ENCODE assay signal across 9 cellular contexts in the genomic region with DNA sequence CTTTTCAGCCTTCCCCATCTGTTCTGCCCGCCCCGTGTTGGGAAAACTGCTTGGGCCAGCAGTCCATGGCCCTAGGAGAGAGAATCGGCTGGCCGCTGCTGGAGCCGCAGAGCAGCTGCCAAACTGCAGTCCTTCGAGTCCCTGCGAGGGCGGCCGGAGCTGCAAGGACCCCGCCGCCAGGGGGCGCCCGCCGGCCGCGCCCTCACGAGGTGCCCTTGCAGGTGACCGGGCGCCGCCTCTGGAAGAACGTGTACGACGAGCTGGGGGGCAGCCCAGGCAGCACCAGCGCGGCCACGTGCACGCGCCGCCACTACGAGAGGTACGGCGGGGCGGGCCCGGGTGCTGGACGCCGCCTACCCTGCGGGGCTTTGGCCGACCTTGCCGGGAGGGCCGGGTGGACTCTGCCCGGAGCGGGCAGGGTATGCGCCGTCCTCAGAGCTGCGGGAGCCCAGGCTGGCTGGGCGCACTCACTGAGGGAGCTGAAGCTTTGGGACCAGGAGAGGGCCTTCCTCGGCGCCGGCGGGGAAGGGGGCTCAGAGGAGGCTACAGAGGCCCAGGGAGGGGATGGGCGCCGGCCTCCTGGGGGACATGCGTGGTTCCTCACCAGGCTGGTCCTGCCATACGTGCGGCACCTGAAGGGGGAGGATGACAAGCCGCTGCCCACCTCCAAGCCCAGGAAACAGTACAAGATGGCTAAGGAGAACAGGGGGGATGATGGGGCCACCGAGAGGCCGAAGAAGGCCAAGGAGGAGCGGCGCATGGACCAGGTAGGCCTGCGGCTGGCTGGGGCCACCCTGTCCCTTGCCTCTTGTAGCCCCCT. TPM values are rescaled to one million over a fixed set of nuclear protein-coding genes. Genes with fewer than 3 reads are reported as not detected.
DNase-seq lines count a peak whose midpoint lies in the region; ATAC-seq, FAIRE-seq and TF ChIP-seq lines count a peak whose summit lies in the region.
"Had no signal": no experiment of that assay in that cellular context is flagged by ENCODE, and none has a peak within 500 bp of the region (broad histone marks: within the 10 kb centered on the region; RNA-seq: fewer than 3 reads in every experiment).

No MANE protein-coding gene starts in this region.

- in situ Hi-C loops in HepG2 (cut with HindIII; ENCODE audit: extremely low pct_ligation_motif_present, low pct_unique_long_range_greater_than_20kb): no loop called here

- no TSS peak for BruUV-seq in HepG2 (replicated peaks; lab: Mats Ljungman, UMichigan)

- H3K4me1 Mint-ChIP-seq in stimulated activated naive CD8-positive, alpha-beta T cell treated with anti-CD3 and anti-CD28 coated beads, Interleukin-15, amount 100 ng/mL, for 72 hours: peaks cover 53% of the 10 kb centered on the region

- H3K27ac Mint-ChIP-seq in stimulated activated naive CD8-positive, alpha-beta T cell treated with anti-CD3 and anti-CD28 coated beads, Interleukin-15, amount 100 ng/mL, for 72 hours: no peak overlapping the region

- H3K27me3 Mint-ChIP-seq in stimulated activated naive CD8-positive, alpha-beta T cell treated with anti-CD3 and anti-CD28 coated beads, Interleukin-15, amount 100 ng/mL, for 72 hours: peaks cover 6% of the 10 kb centered on the region

- H3K27me3 ChIP-seq in bronchial epithelial cell (ENCODE audit: control insufficient read depth, insufficient read depth, low read length) (no peaks in the 10 kb centered on the region), HepG2 (ENCODE audit: control insufficient read depth in 1 of 2, insufficient read depth in 2 of 2, low read length in 2 of 2) (no peaks in the 10 kb centered on the region)

- intact Hi-C loops in HepG2 (cut with micrococcal nuclease; ENCODE audit: unreplicated experiment): loop anchor here (1.0 to 5.0 kb wide), 5 partner anchors 52 to 410 kb away; no protein-coding TSS in a partner anchor

- no peaks in the 10 kb centered on the region for H3K9me3 Mint-ChIP-seq in stimulated activated naive CD8-positive, alpha-beta T cell treated with anti-CD3 and anti-CD28 coated beads, Interleukin-15, amount 100 ng/mL, for 72 hours

- CTCF ChIA-PET in A549 (lab: Yijun Ruan, JAX): interaction anchor here (0.5 to 12.0 kb wide), 68 partner anchors 11 to 562 kb away, joined by 3 to 186 read pairs (median 5); a partner anchor contains a TSS
- CTCF ChIA-PET in HepG2 (lab: Yijun Ruan, JAX; ENCODE audit: low intra/inter-chr PET ratio, low total read pairs): interaction anchor here (0.8 to 1.7 kb wide), 5 partner anchors 13 to 410 kb away, joined by 3 to 8 read pairs (median 4); a partner anchor contains a TSS

- peak; percentile 51 to 84 for DNase-seq in A549 (ENCODE audit: low read depth in 1 of 2, low spot score in 1 of 2)
- peak; percentile 95 for DNase-seq in HuH-7 (ENCODE audit: low spot score)
- no peak for DNase-seq in bronchial epithelial cell (ENCODE audit: low read depth)
- DNase-seq in HepG2 (ENCODE audit: low spot score): peak; percentile 88
- no peak for DNase-seq in stimulated activated naive CD8-positive, alpha-beta T cell treated with anti-CD3 and anti-CD28 coated beads, Interleukin-15, amount 100 ng/mL, for 72 hours
- DNase-seq in NCI-H345 treated with DMSO at 0.1 percent for 48 hours (lab: John Stamatoyannopoulos, UW; ENCODE audit: unreplicated experiment): no peak
- DNase-seq in NCI-H524 treated with DMSO at 0.1 percent for 48 hours (lab: John Stamatoyannopoulos, UW): no peak
- DNase-seq: foreskin melanocyte had no signal

- H3K4me3 Mint-ChIP-seq in stimulated activated naive CD8-positive, alpha-beta T cell treated with anti-CD3 and anti-CD28 coated beads, Interleukin-15, amount 100 ng/mL, for 72 hours: no peak overlapping the region

- H4K20me1 ChIP-seq in HepG2 (ENCODE audit: insufficient read depth, low read length): no peaks in the 10 kb centered on the region

- no peak for FAIRE-seq in A549 (lab: Jason Lieb, UNC)
- no peak for FAIRE-seq in bronchial epithelial cell (lab: Jason Lieb, UNC)
- FAIRE-seq in HepG2 (lab: Jason Lieb, UNC): peak; percentile 60

- TF ChIP-seq CTCF in A549 (IDR thresholded peaks at IDR 0.05) (peak; percentile 97), bronchial epithelial cell (IDR thresholded peaks at IDR 0.05; ENCODE audit: insufficient read depth, low read length, severe bottlenecking) (peak; percentile 61), HepG2 (CRISPR knock-in tag; IDR thresholded peaks at IDR 0.05) (peak; percentile 97)

- H3K79me2 ChIP-seq in HepG2 (ENCODE audit: insufficient read depth, low read length): no peaks in the 10 kb centered on the region

- TF ChIP-seq RAD21 in A549 (conservative IDR thresholded peaks at IDR 0.05 in 1 of 2, IDR thresholded peaks at IDR 0.05 in 1 of 2): peak; percentile 81 to 96
- peak; percentile 99 for TF ChIP-seq RAD21 in HepG2 (CRISPR knock-in tag; IDR thresholded peaks at IDR 0.05)

- H3K9me3 ChIP-seq in A549 (no peaks in the 10 kb centered on the region), HepG2 (ENCODE audit: low read length) (no peaks in the 10 kb centered on the region)

- peak overlapping the region; percentile 74 for H3K9ac ChIP-seq in HepG2 (ENCODE audit: insufficient read depth, low read depth, low read length)

- H3K27ac ChIP-seq in A549 (peak overlapping the region; percentile 72 to 88), HepG2 (ENCODE audit: extremely low read length, insufficient read depth, low read length) (peak overlapping the region; percentile 80)

- no peak overlapping the region for H2AFZ ChIP-seq in HepG2 (ENCODE audit: low read length)

- H3K36me3 ChIP-seq in bronchial epithelial cell (ENCODE audit: control insufficient read depth, insufficient read depth, low read length) (peaks cover 3% of the 10 kb centered on the region), HepG2 (replicated peaks in 1 of 2; ENCODE audit: control insufficient read depth in 1 of 2, insufficient read depth in 2 of 2, low read length in 2 of 2) (no peaks in the 10 kb centered on the region; a peak in 1 of 5 replicates)

- POLR2A ChIA-PET in A549 (lab: Yijun Ruan, JAX): interaction anchor here (0.8 to 1.2 kb wide), 3 partner anchors 88 to 308 kb away, joined by 3 to 7 read pairs (median 6); a partner anchor contains a TSS
- POLR2A ChIA-PET in HepG2 (lab: Yijun Ruan, JAX): interaction anchor here (0.5 to 2.2 kb wide), 14 partner anchors 12 to 562 kb away, joined by 3 to 18 read pairs (median 4); a partner anchor contains a TSS

- ATAC-seq in A549 (peak; percentile 77 to 89), HepG2 (peak; percentile 90), GM21619 (IDR thresholded peaks at IDR 0.05; ENCODE audit: unreplicated experiment) (no peak)
- ATAC-seq in stimulated activated naive CD8-positive, alpha-beta T cell treated with anti-CD3 and anti-CD28 coated beads, Interleukin-15, amount 100 ng/mL, for 72 hours: no peak

- WGBS in A549 (ENCODE audit: missing lambda C conversion rate): 38% methylated on average over 32 of the region's 61 CpGs
- 26% methylated on average over 44 of the region's 61 CpGs for WGBS in HepG2 (ENCODE audit: low lambda C conversion rate)

- H3K4me3 ChIP-seq in A549 (peak overlapping the region; percentile 13; the same call in 1 of the 3 replicates), bronchial epithelial cell (ENCODE audit: low read depth, low read length) (no peak overlapping the region), HepG2 (replicated peaks in 1 of 3; ENCODE audit: insufficient read depth in 1 of 3, low read depth in 2 of 3, low read length in 3 of 3) (peak overlapping the region; percentile 45 to 78 (median 66); a peak in 5 of 6 replicates)

- H3K4me2 ChIP-seq in A549 (peak overlapping the region; percentile 64), HepG2 (ENCODE audit: low read depth, low read length) (peak overlapping the region; percentile 89)

- TF ChIP-seq EP300 in A549 (IDR thresholded peaks at IDR 0.05) (no peak), HepG2 (IDR thresholded peaks at IDR 0.05; ENCODE audit: low read depth in 2 of 2, low read length in 2 of 2) (peak; percentile 31 to 38; a peak in 3 of 4 replicates), HepG2 (CRISPR knock-in tag; IDR thresholded peaks at IDR 0.05; ENCODE audit: borderline replicate concordance) (peak; percentile 47; the same call in 1 of the 2 replicates)

- H3K4me1 ChIP-seq in A549: peaks cover 24% of the 10 kb centered on the region
- peaks cover 41% of the 10 kb centered on the region for H3K4me1 ChIP-seq in HepG2 (ENCODE audit: insufficient read depth, low read length)

- TF ChIP-seq POLR2A in A549 (IDR thresholded peaks at IDR 0.05; ENCODE audit: low read length) (no peak), HepG2 (IDR thresholded peaks at IDR 0.05; ENCODE audit: insufficient read depth in 1 of 2, low read depth in 2 of 2, low read length in 2 of 2) (peak in 1 of 2 experiments; percentile 85; a peak in 2 of 4 replicates)

RNA-seq across cellular contexts. Expression of a gene that starts 13.6 kb away (rescaled TPM):
- 1.2 and 1.5 TPM in 2 replicates for polyA plus RNA-seq in A549 (2011; rRNA removed)
- polyA plus RNA-seq in A549 (2012; cell fraction: cytosol; rRNA removed): 3.5 and 4.8 TPM in 2 replicates
- 7.4 and 9.1 TPM in 2 replicates for polyA plus RNA-seq in A549 (2012; cell fraction: nucleus; rRNA removed)
- 4.0 to 4.4 TPM (median 4.2 TPM) in 3 replicates for polyA plus RNA-seq in A549 (2017; fragmentation: RNase III; extraction: RNeasy Plus Mini Kit Qiagen cat#74134 plus additional on column Dnase treatment)
- 0.79 and 1.6 TPM in 2 replicates for polyA minus RNA-seq in A549 (2011; rRNA and poly(A)+ RNA removed)
- 2.9 and 3.7 TPM in 2 replicates for total RNA-seq in bronchial epithelial cell
- total RNA-seq in HepG2 (2016; rRNA removed; fragmentation: Illumina TruSeq; extraction: Trizol): 8.0 and 9.5 TPM in 2 replicates
- 2.9 and 3.5 TPM in 2 replicates for total RNA-seq in HepG2 (2016; cell fraction: cytosol; rRNA removed; fragmentation: Illumina TruSeq; extraction: Trizol; ENCODE audit: low read depth)
- 8.1 and 9.8 TPM in 2 replicates for total RNA-seq in HepG2 (2016; cell fraction: insoluble cytoplasmic fraction; rRNA removed; fragmentation: Illumina TruSeq; extraction: Trizol)
- 6.9 and 8.7 TPM in 2 replicates for total RNA-seq in HepG2 (2016; cell fraction: membrane; rRNA removed; fragmentation: Illumina TruSeq; extraction: Trizol)
- total RNA-seq in HepG2 (2016; cell fraction: nucleus; rRNA removed; fragmentation: Illumina TruSeq; extraction: Trizol): 7.0 and 7.5 TPM in 2 replicates
- 6.0 and 7.4 TPM in 2 replicates for polyA plus RNA-seq in HepG2 (2011; rRNA removed)
- polyA plus RNA-seq in HepG2 (2011; cell fraction: cytosol; rRNA removed): 3.4 and 7.0 TPM in 2 replicates
- polyA plus RNA-seq in HepG2 (2011; cell fraction: nucleus; rRNA removed): 11.9 and 13.3 TPM in 2 replicates
- polyA plus RNA-seq in HepG2 (2012): 4.7 and 5.3 TPM in 2 replicates
- polyA plus RNA-seq in HepG2 (2016; cell fraction: cytosol; fragmentation: Illumina TruSeq; extraction: Trizol; ENCODE audit: low read depth): 3.1 and 4.1 TPM in 2 replicates
- 9.9 and 12.2 TPM in 2 replicates for polyA plus RNA-seq in HepG2 (2016; cell fraction: insoluble cytoplasmic fraction; fragmentation: Illumina TruSeq; extraction: Trizol; ENCODE audit: low read depth)
- 6.1 and 8.5 TPM in 2 replicates for polyA plus RNA-seq in HepG2 (2016; cell fraction: membrane; fragmentation: Illumina TruSeq; extraction: Trizol; ENCODE audit: low read depth)
- 12.7 and 13.7 TPM in 2 replicates for polyA plus RNA-seq in HepG2 (2016; cell fraction: nucleus; fragmentation: Illumina TruSeq; extraction: Trizol; ENCODE audit: insufficient read depth, low read depth)
- 1.4 and 6.4 TPM in 2 replicates for polyA minus RNA-seq in HepG2 (2011; rRNA and poly(A)+ RNA removed; ENCODE audit: low replicate concordance)
- polyA minus RNA-seq in HepG2 (2011; cell fraction: cytosol; rRNA and poly(A)+ RNA removed): 3.0 and 4.0 TPM in 2 replicates
- polyA minus RNA-seq in HepG2 (2011; cell fraction: nucleus; rRNA and poly(A)+ RNA removed): 3.2 and 4.2 TPM in 2 replicates

RNA-seq across cellular contexts. Expression of a gene that starts 45.0 kb away (rescaled TPM):
- polyA plus RNA-seq in A549 (2011; rRNA removed) (0.20 and 0.28 TPM in 2 replicates), A549 (2017; fragmentation: RNase III; extraction: RNeasy Plus Mini Kit Qiagen cat#74134 plus additional on column Dnase treatment) (0.44 to 0.60 TPM (median 0.51 TPM) in 3 replicates), HepG2 (2011; rRNA removed) (0.16 and 0.48 TPM in 2 replicates)
- 0.81 and 1.4 TPM in 2 replicates for polyA plus RNA-seq in A549 (2012; cell fraction: cytosol; rRNA removed)
- 1.2 and 2.5 TPM in 2 replicates for polyA plus RNA-seq in A549 (2012; cell fraction: nucleus; rRNA removed)
- polyA minus RNA-seq in A549 (2011; rRNA and poly(A)+ RNA removed): 0.17 TPM in 1 of 2 replicates, not detected in the other
- total RNA-seq in bronchial epithelial cell (not detected in 2 replicates), HepG2 (2016; rRNA removed; fragmentation: Illumina TruSeq; extraction: Trizol) (0.74 and 1.2 TPM in 2 replicates)
- total RNA-seq in HepG2 (2016; cell fraction: cytosol; rRNA removed; fragmentation: Illumina TruSeq; extraction: Trizol; ENCODE audit: low read depth): 0.20 and 0.53 TPM in 2 replicates
- 0.73 and 1.4 TPM in 2 replicates for total RNA-seq in HepG2 (2016; cell fraction: insoluble cytoplasmic fraction; rRNA removed; fragmentation: Illumina TruSeq; extraction: Trizol)
- total RNA-seq in HepG2 (2016; cell fraction: membrane; rRNA removed; fragmentation: Illumina TruSeq; extraction: Trizol): 0.34 and 0.48 TPM in 2 replicates
- 0.62 and 0.63 TPM in 2 replicates for total RNA-seq in HepG2 (2016; cell fraction: nucleus; rRNA removed; fragmentation: Illumina TruSeq; extraction: Trizol)
- 0.41 and 0.48 TPM in 2 replicates for polyA plus RNA-seq in HepG2 (2011; cell fraction: cytosol; rRNA removed)
- 0.37 and 0.74 TPM in 2 replicates for polyA plus RNA-seq in HepG2 (2011; cell fraction: nucleus; rRNA removed)
- polyA plus RNA-seq in HepG2 (2012): 0.28 TPM in 1 of 2 replicates, not detected in the other
- 0.16 and 0.27 TPM in 2 replicates for polyA plus RNA-seq in HepG2 (2016; cell fraction: cytosol; fragmentation: Illumina TruSeq; extraction: Trizol; ENCODE audit: low read depth)
- 0.81 and 0.88 TPM in 2 replicates for polyA plus RNA-seq in HepG2 (2016; cell fraction: insoluble cytoplasmic fraction; fragmentation: Illumina TruSeq; extraction: Trizol; ENCODE audit: low read depth)
- 0.49 and 0.50 TPM in 2 replicates for polyA plus RNA-seq in HepG2 (2016; cell fraction: membrane; fragmentation: Illumina TruSeq; extraction: Trizol; ENCODE audit: low read depth)
- polyA plus RNA-seq in HepG2 (2016; cell fraction: nucleus; fragmentation: Illumina TruSeq; extraction: Trizol; ENCODE audit: insufficient read depth, low read depth): 1.3 and 1.5 TPM in 2 replicates
- polyA minus RNA-seq in HepG2 (2011; rRNA and poly(A)+ RNA removed; ENCODE audit: low replicate concordance): not detected in 2 replicates
- polyA minus RNA-seq in HepG2 (2011; cell fraction: cytosol; rRNA and poly(A)+ RNA removed): not detected in 2 replicates
- not detected in 2 replicates for polyA minus RNA-seq in HepG2 (2011; cell fraction: nucleus; rRNA and poly(A)+ RNA removed)

Comparison
In these comparisons a context has a peak if more than half of its experiments do, and no peak if none do; other contexts are left out.
1. ATAC-seq: peak in A549 (2 of 2) and HepG2 (single experiment); none in stimulated activated naive CD8-positive, alpha-beta T cell treated with anti-CD3 and anti-CD28 coated beads, Interleukin-15, amount 100 ng/mL, for 72 hours (single experiment) and GM21619 (single experiment).
2. DNase-seq: peak in A549 (2 of 2), HuH-7 (single experiment) and HepG2 (single experiment); none in bronchial epithelial cell (single experiment), stimulated activated naive CD8-positive, alpha-beta T cell treated with anti-CD3 and anti-CD28 coated beads, Interleukin-15, amount 100 ng/mL, for 72 hours (0 of 2), NCI-H345 treated with DMSO at 0.1 percent for 48 hours (single experiment) and NCI-H524 treated with DMSO at 0.1 percent for 48 hours (single experiment).
3. Peak in every context shown above with its lines, with median percentiles within 50 percentile points of each other: CTCF ChIP-seq.